Comparison of ENCODE assay signal across 13 cellular contexts in genomic region chr15:41691471-41691870, GRCh38. TPM values are rescaled to one million over a fixed set of nuclear protein-coding genes. Genes with fewer than 3 reads are reported as not detected.
DNase-seq lines count a peak whose midpoint lies in the region; ATAC-seq and TF ChIP-seq lines count a peak whose summit lies in the region.
"Had no signal": no experiment of that assay in that cellular context is flagged by ENCODE, and none has a peak within 500 bp of the region (broad histone marks: within the 10 kb centered on the region; RNA-seq: fewer than 3 reads in every experiment).

No MANE protein-coding gene starts in this region.

- no peaks in the 10 kb centered on the region for H3K27me3 ChIP-seq in smooth muscle cell (ENCODE audit: low read depth)

- H3K27ac ChIP-seq in smooth muscle cell (ENCODE audit: low read depth): peak overlapping the region; percentile 22
- H3K27ac ChIP-seq: KMS-11 had no signal

- H3K4me2 ChIP-seq in smooth muscle cell: no peak overlapping the region
- H3K4me2 ChIP-seq: KMS-11 had no signal

- no peaks in the 10 kb centered on the region for H3K9me3 Mint-ChIP-seq in activated T-cell treated with anti-CD3 and anti-CD28 coated beads, Interleukin-2, amount 50 U/mL, for 4 hours
- no peaks in the 10 kb centered on the region for H3K9me3 Mint-ChIP-seq in T-helper 2 cell treated with Interferon-gamma antibody and Interleukin-4, amounts not matched to agents 5 μg/mL and 100 μg/mL, for 36 hours
- H3K9me3 Mint-ChIP-seq: brain had no signal

- WGBS in smooth muscle cell (ENCODE audit: low lambda C conversion rate): 69% methylated on average over 2 of the region's 2 CpGs

- H3K4me3 ChIP-seq in smooth muscle cell: no peak overlapping the region

- H4K20me1 ChIP-seq in smooth muscle cell (ENCODE audit: low read depth): peaks cover 86% of the 10 kb centered on the region

- no peak overlapping the region for H2AFZ ChIP-seq in smooth muscle cell (ENCODE audit: low read depth)

- H3K9ac ChIP-seq in smooth muscle cell (ENCODE audit: low read depth): no peak overlapping the region
- H3K9ac ChIP-seq: KMS-11 had no signal

- H3K9me3 ChIP-seq in smooth muscle cell (replicated peaks; ENCODE audit: low read depth): no peaks in the 10 kb centered on the region

- peak overlapping the region; percentile 67 for H3K27ac Mint-ChIP-seq in T-helper 2 cell treated with Interferon-gamma antibody and Interleukin-4, amounts not matched to agents 5 μg/mL and 100 μg/mL, for 36 hours

- no peak for DNase-seq in activated T-cell treated with anti-CD3 and anti-CD28 coated beads, Interleukin-2, amount 50 U/mL, for 4 hours
- DNase-seq in activated T-cell treated with anti-CD3 and anti-CD28 coated beads for 4 hours (no peak), dermis blood vessel endothelial cell (peak; percentile 49), smooth muscle cell (lab: John Stamatoyannopoulos, UW; ENCODE audit: unreplicated experiment) (no peak), DMS114 treated with DMSO at 0.1 percent for 48 hours (lab: John Stamatoyannopoulos, UW; ENCODE audit: unreplicated experiment) (no peak), cerebellum (ENCODE audit: low spot score) (no peak), NCI-H526 treated with DMSO at 0.1 percent for 48 hours (lab: John Stamatoyannopoulos, UW) (no peak)
- no peak for DNase-seq in T-helper 2 cell treated with Interferon-gamma antibody and Interleukin-4, amounts not matched to agents 5 μg/mL and 100 μg/mL, for 36 hours (ENCODE audit: low spot score)
- DNase-seq: GF-D8; NCI-H345; stimulated activated naive CD4-positive, alpha-beta T cell treated with Interleukin-2 at 50 U/mL for 16 hours had no signal

- H3K36me3 Mint-ChIP-seq in activated T-cell treated with anti-CD3 and anti-CD28 coated beads, Interleukin-2, amount 50 U/mL, for 4 hours (ENCODE audit: insufficient read depth): peaks cover 5% of the 10 kb centered on the region
- peaks cover 5% of the 10 kb centered on the region for H3K36me3 Mint-ChIP-seq in T-helper 2 cell treated with Interferon-gamma antibody and Interleukin-4, amounts not matched to agents 5 μg/mL and 100 μg/mL, for 36 hours (ENCODE audit: low read depth)

- H3K79me2 ChIP-seq in smooth muscle cell (ENCODE audit: low read depth): peaks cover 91% of the 10 kb centered on the region

- no peaks in the 10 kb centered on the region for H3F3A ChIP-seq in smooth muscle cell (ENCODE audit: low read depth)

- no peak for TF ChIP-seq CTCF in smooth muscle cell (IDR thresholded peaks at IDR 0.05; ENCODE audit: borderline replicate concordance, insufficient read depth, poor library complexity, severe bottlenecking)

- H3K4me1 Mint-ChIP-seq in activated T-cell treated with anti-CD3 and anti-CD28 coated beads, Interleukin-2, amount 50 U/mL, for 4 hours (ENCODE audit: low read depth): peaks cover 73% of the 10 kb centered on the region
- peaks cover 33% of the 10 kb centered on the region for H3K4me1 Mint-ChIP-seq in T-helper 2 cell treated with Interferon-gamma antibody and Interleukin-4, amounts not matched to agents 5 μg/mL and 100 μg/mL, for 36 hours (ENCODE audit: low read depth)

- H3K36me3 ChIP-seq in smooth muscle cell (ENCODE audit: low read depth): no peaks in the 10 kb centered on the region

- H3K27me3 Mint-ChIP-seq in activated T-cell treated with anti-CD3 and anti-CD28 coated beads, Interleukin-2, amount 50 U/mL, for 4 hours (ENCODE audit: low read depth): no peaks in the 10 kb centered on the region
- no peaks in the 10 kb centered on the region for H3K27me3 Mint-ChIP-seq in T-helper 2 cell treated with Interferon-gamma antibody and Interleukin-4, amounts not matched to agents 5 μg/mL and 100 μg/mL, for 36 hours (ENCODE audit: low read depth)
- H3K27me3 Mint-ChIP-seq: brain had no signal

- peak; percentile 79 for ATAC-seq in activated T-cell treated with anti-CD3 and anti-CD28 coated beads, Interleukin-2, amount 50 U/mL, for 4 hours

- H3K4me3 Mint-ChIP-seq in activated T-cell treated with anti-CD3 and anti-CD28 coated beads, Interleukin-2, amount 50 U/mL, for 4 hours: peak overlapping the region; percentile 15
- H3K4me3 Mint-ChIP-seq in T-helper 2 cell treated with Interferon-gamma antibody and Interleukin-4, amounts not matched to agents 5 μg/mL and 100 μg/mL, for 36 hours: peak overlapping the region; percentile 53
- H3K4me3 Mint-ChIP-seq: brain had no signal

- no peaks in the 10 kb centered on the region for H3K4me1 ChIP-seq in smooth muscle cell (ENCODE audit: low read depth)

RNA-seq across cellular contexts. Expression of gene MGA, which starts 31.3 kb away (rescaled TPM):
- total RNA-seq in activated T-cell treated with anti-CD3 and anti-CD28 coated beads, Interleukin-2, amount 50 U/mL, for 4 hours: 10 to 100 TPM; 27.9 to 37.3 (median 31.6) TPM
- 42.0 and 59.7 TPM in 2 replicates for total RNA-seq in dermis blood vessel endothelial cell
- 52.9 and 56.3 TPM in 2 replicates for total RNA-seq in smooth muscle cell
- 5.5 and 10.3 TPM in 2 replicates for polyA plus RNA-seq in smooth muscle cell
- 85.4 TPM for total RNA-seq in cerebellum
